Comparison of ENCODE assay signal across 14 cellular contexts in the genomic region with DNA sequence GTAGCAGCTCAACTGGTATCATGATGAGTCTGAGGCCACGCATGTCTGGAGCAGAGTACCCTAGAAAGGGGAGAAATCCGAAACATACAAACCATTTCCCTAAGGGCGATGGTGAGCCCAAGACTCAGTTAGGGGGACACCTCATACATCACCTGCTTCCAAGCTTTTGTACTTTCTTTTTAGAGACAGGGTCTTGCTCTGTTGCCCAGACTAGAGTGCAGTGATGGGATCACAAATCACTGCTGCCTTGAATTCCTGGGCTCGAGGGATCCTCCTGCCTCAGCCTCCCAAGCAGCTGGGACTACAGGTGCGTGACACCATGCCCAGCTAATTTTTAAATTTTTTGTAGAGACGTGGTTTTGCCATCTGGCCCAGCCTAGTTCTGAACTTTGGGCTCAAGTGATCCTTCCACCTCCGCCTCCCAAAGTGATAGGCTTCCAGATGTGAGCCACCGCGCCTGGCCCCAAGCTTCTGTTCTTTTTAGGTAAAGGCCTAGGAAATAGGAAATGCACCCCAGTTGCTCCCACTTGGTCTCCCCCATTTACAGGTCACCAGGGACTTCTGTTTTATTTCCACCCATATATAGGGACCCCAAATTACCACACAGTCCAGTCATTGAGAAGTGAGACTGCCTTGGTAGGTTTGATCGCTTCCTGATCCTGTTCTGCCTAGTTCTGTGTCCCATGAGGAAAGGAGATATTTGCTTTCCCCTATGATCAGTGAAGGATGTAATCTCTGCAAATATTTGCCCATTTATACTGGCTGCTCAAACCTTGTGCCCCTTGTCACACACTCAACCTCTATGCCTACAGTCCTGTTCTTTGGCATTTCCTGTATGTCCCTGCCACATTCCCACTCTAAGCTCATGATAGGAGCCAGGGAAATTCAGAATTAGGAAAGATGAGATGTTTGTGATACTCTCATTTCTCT. TPM values are rescaled to one million over a fixed set of nuclear protein-coding genes. Genes with fewer than 3 reads are reported as not detected.
DNase-seq lines count a peak whose midpoint lies in the region; ATAC-seq and TF ChIP-seq lines count a peak whose summit lies in the region.
"Had no signal": no experiment of that assay in that cellular context is flagged by ENCODE, and none has a peak within 500 bp of the region (broad histone marks: within the 10 kb centered on the region; RNA-seq: fewer than 3 reads in every experiment).

Gene APOF, minus strand, starts transcription at position 728 of the 930 bp plus-strand sequence. Its CDS starts 112 bp downstream, at position 616.

- peak within 1 kb of the TSS; percentile 54 for H3K27ac Mint-ChIP-seq in activated CD8-positive, alpha-beta memory T cell treated with anti-CD3 and anti-CD28 coated beads, Interleukin-2, amount 10 ng/mL, durations not matched to agents 7 days and 5 days
- H3K27ac Mint-ChIP-seq in effector memory CD8-positive, alpha-beta T cell, result peak within 1 kb of the TSS in 1 of 2 donors; percentile 91

- no peaks in the 10 kb centered on the region for H3K27me3 ChIP-seq in parathyroid adenoma (ENCODE audit: control insufficient read depth, insufficient read depth, low read length)
- H3K27me3 ChIP-seq: body of pancreas had no signal

- peak within 1 kb of the TSS; percentile 93 for H3K4me3 Mint-ChIP-seq in activated CD8-positive, alpha-beta memory T cell treated with anti-CD3 and anti-CD28 coated beads, Interleukin-2, amount 10 ng/mL, durations not matched to agents 7 days and 5 days
- H3K4me3 Mint-ChIP-seq in effector memory CD8-positive, alpha-beta T cell, result peak within 1 kb of the TSS; percentile 85 to 97

- CTCF ChIA-PET in activated CD8-positive, alpha-beta memory T cell treated with anti-CD3 and anti-CD28 coated beads, Interleukin-2, amount 10 ng/mL, durations not matched to agents 7 days and 5 days (lab: Charles Lee), result interaction anchor here (1.0 to 4.6 kb wide), 4 partner anchors 29 to 244 kb away, joined by 4 to 21 read pairs (median 7); partner anchors contain the start of genes PAN2, SMARCC2 and ZC3H10

- no peak for TF ChIP-seq CTCF in parathyroid adenoma (IDR thresholded peaks at IDR 0.05)

- peaks cover 3% of the 10 kb centered on the region for H3K4me1 ChIP-seq in parathyroid adenoma

- H3K9me3 Mint-ChIP-seq in activated CD8-positive, alpha-beta memory T cell treated with anti-CD3 and anti-CD28 coated beads, Interleukin-2, amount 10 ng/mL, durations not matched to agents 7 days and 5 days (ENCODE audit: low read depth), result no peaks in the 10 kb centered on the region
- H3K9me3 Mint-ChIP-seq in effector memory CD8-positive, alpha-beta T cell, result no peaks in the 10 kb centered on the region

- H3K4me3 ChIP-seq in parathyroid adenoma (ENCODE audit: low read depth, low read length), result no peak within 1 kb of the TSS
- H3K4me3 ChIP-seq: body of pancreas had no signal

- ATAC-seq in activated CD8-positive, alpha-beta memory T cell treated with anti-CD3 and anti-CD28 coated beads, Interleukin-2, amount 10 ng/mL, durations not matched to agents 7 days and 5 days, result no peak
- ATAC-seq in effector memory CD8-positive, alpha-beta T cell (replicated peaks), result no peak
- ATAC-seq in GM19397 (IDR thresholded peaks at IDR 0.05; ENCODE audit: unreplicated experiment) (no peak), HG02981 (IDR thresholded peaks at IDR 0.05; ENCODE audit: unreplicated experiment) (no peak)
- ATAC-seq: body of pancreas had no signal

- H3K4me1 Mint-ChIP-seq in activated CD8-positive, alpha-beta memory T cell treated with anti-CD3 and anti-CD28 coated beads, Interleukin-2, amount 10 ng/mL, durations not matched to agents 7 days and 5 days, result peaks cover 18% of the 10 kb centered on the region
- peaks cover 9 to 10% of the 10 kb centered on the region in 2 donors for H3K4me1 Mint-ChIP-seq in effector memory CD8-positive, alpha-beta T cell (ENCODE audit: low read depth in 2 of 2)

- no peaks in the 10 kb centered on the region for H3K79me2 ChIP-seq in parathyroid adenoma

- no peak within 1 kb of the TSS for H3K4me2 ChIP-seq in parathyroid adenoma (ENCODE audit: low read length)

- H2AFZ ChIP-seq in parathyroid adenoma, result peak within 1 kb of the TSS; percentile 92

- H3K36me3 Mint-ChIP-seq in activated CD8-positive, alpha-beta memory T cell treated with anti-CD3 and anti-CD28 coated beads, Interleukin-2, amount 10 ng/mL, durations not matched to agents 7 days and 5 days, result peaks cover 13% of the 10 kb centered on the region
- peaks cover 24% of the 10 kb centered on the region for H3K36me3 Mint-ChIP-seq in effector memory CD8-positive, alpha-beta T cell (ENCODE audit: insufficient read depth)

- H3K36me3 ChIP-seq in parathyroid adenoma (ENCODE audit: control insufficient read depth, insufficient read depth, low read length), result no peaks in the 10 kb centered on the region

- no peak for DNase-seq in activated CD8-positive, alpha-beta memory T cell treated with anti-CD3 and anti-CD28 coated beads, Interleukin-2, amount 10 ng/mL, durations not matched to agents 7 days and 5 days
- no peak for DNase-seq in activated CD8-positive, alpha-beta memory T cell treated with anti-CD3 and anti-CD28 coated beads, Interleukin-2, amount 50 U/mL, for 48 hours
- DNase-seq in NCI-H69 (lab: John Stamatoyannopoulos, UW) (peak; percentile 15), NAMALWA (ENCODE audit: low spot score) (no peak)
- no peak for DNase-seq in effector memory CD8-positive, alpha-beta T cell
- DNase-seq: body of pancreas, foreskin fibroblast, NCI-H446 treated with DMSO at 0.1 percent for 48 hours, trophoblast cell had no signal

- no peaks in the 10 kb centered on the region for H3K9me3 ChIP-seq in parathyroid adenoma (ENCODE audit: control insufficient read depth, low read length)
- H3K9me3 ChIP-seq: body of pancreas had no signal

- H3K27me3 Mint-ChIP-seq in activated CD8-positive, alpha-beta memory T cell treated with anti-CD3 and anti-CD28 coated beads, Interleukin-2, amount 10 ng/mL, durations not matched to agents 7 days and 5 days, result no peaks in the 10 kb centered on the region
- H3K27me3 Mint-ChIP-seq in effector memory CD8-positive, alpha-beta T cell, result peaks cover 0 to 6% of the 10 kb centered on the region in 2 donors

- no peak within 1 kb of the TSS for H3K27ac ChIP-seq in parathyroid adenoma
- H3K27ac ChIP-seq: body of pancreas had no signal

- H3K9ac ChIP-seq in parathyroid adenoma, result no peak within 1 kb of the TSS

RNA-seq across cellular contexts. Expression of gene APOF, which starts in this region (rescaled TPM):
- not detected for total RNA-seq in activated CD8-positive, alpha-beta memory T cell treated with anti-CD3 and anti-CD28 coated beads, Interleukin-2, amount 10 ng/mL, durations not matched to agents 7 days and 5 days
- total RNA-seq: body of pancreas; pulmonary artery endothelial cell; T-helper 2 cell treated with Interferon-gamma antibody and Interleukin-4, amounts not matched to agents 100 ng/mL and 5 ng/mL, for 36 hours had no signal
